16 cellular contexts compared by ENCODE assay signal in the genomic region with DNA sequence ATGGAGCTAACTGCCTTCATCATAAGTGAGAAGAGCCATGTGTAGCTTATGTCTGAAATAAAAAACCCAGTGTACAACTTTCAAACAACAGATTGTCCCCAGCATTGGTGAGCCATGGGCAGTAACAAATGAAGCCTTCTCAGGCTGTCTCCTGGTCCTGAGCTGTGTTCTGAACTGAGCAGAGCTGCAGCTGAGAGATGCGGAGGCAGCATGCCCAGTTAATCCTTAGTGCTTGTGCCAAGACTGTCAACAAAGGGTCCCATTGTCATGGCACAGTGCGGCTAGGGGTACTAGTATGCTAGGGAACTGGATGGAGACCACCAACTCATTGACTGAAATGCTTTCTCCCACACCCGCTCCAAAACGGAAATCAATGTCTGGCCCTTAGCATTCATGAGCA.
"Had no signal": no experiment of that assay in that cellular context is flagged by ENCODE, and none has a peak within 500 bp of the region (broad histone marks: within the 10 kb centered on the region; RNA-seq: fewer than 3 reads in every experiment).

No MANE protein-coding gene starts in this region.

- DNase-seq: activated CD4-positive, alpha-beta T cell treated with anti-CD3 and anti-CD28 coated beads, Interleukin-2, amount 50 U/mL, for 48 hours; activated CD8-positive, alpha-beta memory T cell treated with anti-CD3 and anti-CD28 coated beads, Interleukin-2, amount 10 ng/mL, durations not matched to agents 7 days and 5 days; activated naive CD4-positive, alpha-beta T cell treated with anti-CD3 and anti-CD28 coated beads, Interleukin-2, amount 50 U/mL, for 16 hours; activated T-cell treated with anti-CD3 and anti-CD28 coated beads, Interleukin-2, amount 50 U/mL, for 1 hour; central memory CD4-positive, alpha-beta T cell; effector memory CD4-positive, alpha-beta T cell; foreskin fibroblast; left colon; lower lobe of right lung; naive B cell; stimulated activated CD4-positive, alpha-beta T cell treated with anti-CD3 and anti-CD28 coated beads, Interleukin-4, amount 100 ng/mL, for 24 hours; stimulated activated naive CD4-positive, alpha-beta T cell treated with Interleukin-2 at 50 U/mL for 16 hours; WERI-Rb-1 had no signal

- H3K27ac Mint-ChIP-seq: activated CD8-positive, alpha-beta memory T cell treated with anti-CD3 and anti-CD28 coated beads, Interleukin-2, amount 10 ng/mL, durations not matched to agents 7 days and 5 days; naive B cell; T-helper 1 cell treated with Interleukin-12 subunit alpha and Interleukin-12 subunit beta and Interleukin-4 antibody, amounts not matched to agents 30 μg/mL and 1 μg/mL, for 36 hours; type B pancreatic cell had no signal

- H3K36me3 Mint-ChIP-seq: activated CD8-positive, alpha-beta memory T cell treated with anti-CD3 and anti-CD28 coated beads, Interleukin-2, amount 10 ng/mL, durations not matched to agents 7 days and 5 days; naive B cell; type B pancreatic cell had no signal

- H3K27me3 Mint-ChIP-seq: activated CD8-positive, alpha-beta memory T cell treated with anti-CD3 and anti-CD28 coated beads, Interleukin-2, amount 10 ng/mL, durations not matched to agents 7 days and 5 days; naive B cell; type B pancreatic cell had no signal

- H3K27ac ChIP-seq: lower lobe of right lung, parathyroid adenoma, WERI-Rb-1 had no signal

- H3K4me3 ChIP-seq: lower lobe of right lung had no signal

- H3K4me3 Mint-ChIP-seq: activated CD8-positive, alpha-beta memory T cell treated with anti-CD3 and anti-CD28 coated beads, Interleukin-2, amount 10 ng/mL, durations not matched to agents 7 days and 5 days; naive B cell; T-helper 1 cell treated with Interleukin-12 subunit alpha and Interleukin-12 subunit beta and Interleukin-4 antibody, amounts not matched to agents 30 μg/mL and 1 μg/mL, for 36 hours; type B pancreatic cell had no signal

- H3K4me1 Mint-ChIP-seq: activated CD8-positive, alpha-beta memory T cell treated with anti-CD3 and anti-CD28 coated beads, Interleukin-2, amount 10 ng/mL, durations not matched to agents 7 days and 5 days; naive B cell had no signal
